In genomic region chrX:40952855-40953254, GRCh38 we compare ENCODE assay signal across 1 cellular context.
TF ChIP-seq lines count a peak whose summit lies in the region.

No MANE protein-coding gene starts in this region.

TF ChIP-seq in A549, 52 proteins besides CTCF, POLR2A, EP300 and RAD21 (continued from another document):
- TF ChIP-seq, protein P1, sequence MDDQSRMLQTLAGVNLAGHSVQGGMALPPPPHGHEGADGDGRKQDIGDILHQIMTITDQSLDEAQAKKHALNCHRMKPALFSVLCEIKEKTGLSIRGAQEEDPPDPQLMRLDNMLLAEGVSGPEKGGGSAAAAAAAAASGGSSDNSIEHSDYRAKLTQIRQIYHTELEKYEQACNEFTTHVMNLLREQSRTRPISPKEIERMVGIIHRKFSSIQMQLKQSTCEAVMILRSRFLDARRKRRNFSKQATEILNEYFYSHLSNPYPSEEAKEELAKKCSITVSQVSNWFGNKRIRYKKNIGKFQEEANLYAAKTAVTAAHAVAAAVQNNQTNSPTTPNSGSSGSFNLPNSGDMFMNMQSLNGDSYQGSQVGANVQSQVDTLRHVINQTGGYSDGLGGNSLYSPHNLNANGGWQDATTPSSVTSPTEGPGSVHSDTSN (IDR thresholded peaks at IDR 0.05): no peak
- TF ChIP-seq FOXS1 (CRISPR knock-in tag; IDR thresholded peaks at IDR 0.05) (no peak), CBX2 (IDR thresholded peaks at IDR 0.05; ENCODE audit: borderline replicate concordance, low read depth) (no peak), EHF (CRISPR knock-in tag; IDR thresholded peaks at IDR 0.05) (no peak), HEYL (CRISPR knock-in tag; IDR thresholded peaks at IDR 0.05) (no peak)
